ENCODE assay signal across 19 cellular contexts in genomic region chr10:22534849-22535604, GRCh38.
DNase-seq lines count a peak whose midpoint lies in the region; ATAC-seq, FAIRE-seq and TF ChIP-seq lines count a peak whose summit lies in the region.
"Had no signal": no experiment of that assay in that cellular context is flagged by ENCODE, and none has a peak within 500 bp of the region (broad histone marks: within the 10 kb centered on the region; RNA-seq: fewer than 3 reads in every experiment).

No MANE protein-coding gene starts in this region.

- no peak overlapping the region for H3K4me2 ChIP-seq in endothelial cell of umbilical vein (ENCODE audit: insufficient read depth, low read length)
- H3K4me2 ChIP-seq: neural progenitor cell had no signal

- no peak overlapping the region for H2AFZ ChIP-seq in endothelial cell of umbilical vein (ENCODE audit: low read depth, low read length)
- H2AFZ ChIP-seq: neural progenitor cell had no signal

- no peak for TF ChIP-seq CTCF in endothelial cell of umbilical vein (IDR thresholded peaks at IDR 0.05; ENCODE audit: extremely low read depth in 1 of 2, insufficient read depth in 1 of 2, low read depth in 1 of 2, low read length in 2 of 2)

- H3K36me3 ChIP-seq in endothelial cell of umbilical vein (ENCODE audit: control insufficient read depth in 2 of 2, extremely low read depth in 1 of 2, insufficient read depth in 2 of 2, low read length in 2 of 2), result peaks cover 0 to 13% of the 10 kb centered on the region in 2 experiments
- H3K36me3 ChIP-seq: neural progenitor cell had no signal

- H3K9ac ChIP-seq in endothelial cell of umbilical vein (replicated peaks; ENCODE audit: extremely low read depth, insufficient read depth, low read length), result no peak overlapping the region
- H3K9ac ChIP-seq: neural progenitor cell had no signal

- intact Hi-C loops in endothelial cell of umbilical vein (cut with micrococcal nuclease), result loop anchor here (10.0 kb wide), 1 partner anchor 1300 kb away; no protein-coding TSS in a partner anchor

- no peak for ATAC-seq in HG03460 (IDR thresholded peaks at IDR 0.05; ENCODE audit: unreplicated experiment)
- ATAC-seq: body of pancreas, foreskin keratinocyte, WTC11 had no signal

- no peaks in the 10 kb centered on the region for H4K20me1 ChIP-seq in endothelial cell of umbilical vein (replicated peaks; ENCODE audit: control insufficient read depth, extremely low read depth, insufficient read depth, low read length)

- dilution Hi-C loops in endothelial cell of umbilical vein (cut with MboI; ENCODE audit: extremely low pct_ligation_motif_present, low sequenced_read_pairs), result no loop called here

- POLR2A ChIA-PET in endothelial cell of umbilical vein (lab: Charles Lee), result no interaction called here

- H3K9me1 ChIP-seq in endothelial cell of umbilical vein (replicated peaks; ENCODE audit: control insufficient read depth, extremely low read depth, insufficient read depth, low read length), result no peaks in the 10 kb centered on the region

- no peaks in the 10 kb centered on the region for H3K9me3 ChIP-seq in endothelial cell of umbilical vein (replicated peaks; ENCODE audit: control insufficient read depth, insufficient read depth, low read length)
- H3K9me3 ChIP-seq: testis had no signal

- DNase-seq in EH (ENCODE audit: low read depth) (peak; percentile 3), M059J (ENCODE audit: low read depth) (peak; percentile 6), endothelial cell of umbilical vein (ENCODE audit: low read depth, low spot score) (no peak), medulla oblongata (ENCODE audit: extremely low spot score) (peak; percentile 67), GM19238 (ENCODE audit: insufficient read length, low spot score) (no peak), NCI-H1930 (lab: John Stamatoyannopoulos, UW) (no peak)
- DNase-seq: activated gamma-delta T cell; body of pancreas; DMS153; effector CD8-positive, alpha-beta T cell; foreskin keratinocyte; mammary epithelial cell; NCI-H2029; NCI-H748 treated with DMSO at 0.1 percent for 48 hours; SW 1271; testis had no signal

- no peak for FAIRE-seq in endothelial cell of umbilical vein (lab: Jason Lieb, UNC)

- CTCF ChIA-PET in endothelial cell of umbilical vein (lab: Charles Lee), result no interaction called here

- no TSS peak for BruUV-seq in endothelial cell of umbilical vein (replicated peaks; lab: Mats Ljungman, UMichigan)

- no peak for TF ChIP-seq POLR2A in endothelial cell of umbilical vein (IDR thresholded peaks at IDR 0.05; ENCODE audit: low read depth, low read length)

- no peak overlapping the region for H3K27ac ChIP-seq in endothelial cell of umbilical vein (ENCODE audit: insufficient read depth, low read depth, low read length)
- H3K27ac ChIP-seq: body of pancreas, foreskin keratinocyte, neural progenitor cell, testis had no signal

- no peaks in the 10 kb centered on the region for H3K27me3 ChIP-seq in endothelial cell of umbilical vein (ENCODE audit: control insufficient read depth in 2 of 2, insufficient read depth in 2 of 2, low read length in 2 of 2)
- H3K27me3 ChIP-seq: body of pancreas, foreskin keratinocyte, neural progenitor cell, testis had no signal

- no peaks in the 10 kb centered on the region for H3K4me1 ChIP-seq in endothelial cell of umbilical vein (ENCODE audit: control insufficient read depth, extremely low read depth, insufficient read depth, low read length)
- H3K4me1 ChIP-seq: body of pancreas, foreskin keratinocyte, neural progenitor cell, testis had no signal

- no peak overlapping the region for H3K4me3 ChIP-seq in endothelial cell of umbilical vein (replicated peaks in 1 of 3; ENCODE audit: insufficient read depth in 1 of 3, low read depth in 1 of 3, low read length in 3 of 3)
- H3K4me3 ChIP-seq: body of pancreas, neural progenitor cell, testis had no signal

- no peaks in the 10 kb centered on the region for H3K79me2 ChIP-seq in endothelial cell of umbilical vein (ENCODE audit: control insufficient read depth, insufficient read depth, low read length)

TF ChIP-seq in endothelial cell of umbilical vein, 7 proteins besides CTCF, POLR2A, EP300 and RAD21:
- TF ChIP-seq EZH2 (IDR thresholded peaks at IDR 0.05; ENCODE audit: borderline replicate concordance, low read depth, low read length, severe bottlenecking), result no peak
- TF ChIP-seq FOS (IDR thresholded peaks at IDR 0.05; ENCODE audit: borderline replicate concordance, insufficient read depth, low read length), result peak; percentile 11

Comparison
In these comparisons a context has a peak if more than half of its experiments do, and no peak if none do; other contexts are left out.
1. DNase-seq: peak in EH (single experiment), M059J (single experiment) and medulla oblongata (single experiment); none in endothelial cell of umbilical vein (single experiment), GM19238 (single experiment) and NCI-H1930 (0 of 2).